8 cellular contexts compared by ENCODE assay signal in the genomic region with DNA sequence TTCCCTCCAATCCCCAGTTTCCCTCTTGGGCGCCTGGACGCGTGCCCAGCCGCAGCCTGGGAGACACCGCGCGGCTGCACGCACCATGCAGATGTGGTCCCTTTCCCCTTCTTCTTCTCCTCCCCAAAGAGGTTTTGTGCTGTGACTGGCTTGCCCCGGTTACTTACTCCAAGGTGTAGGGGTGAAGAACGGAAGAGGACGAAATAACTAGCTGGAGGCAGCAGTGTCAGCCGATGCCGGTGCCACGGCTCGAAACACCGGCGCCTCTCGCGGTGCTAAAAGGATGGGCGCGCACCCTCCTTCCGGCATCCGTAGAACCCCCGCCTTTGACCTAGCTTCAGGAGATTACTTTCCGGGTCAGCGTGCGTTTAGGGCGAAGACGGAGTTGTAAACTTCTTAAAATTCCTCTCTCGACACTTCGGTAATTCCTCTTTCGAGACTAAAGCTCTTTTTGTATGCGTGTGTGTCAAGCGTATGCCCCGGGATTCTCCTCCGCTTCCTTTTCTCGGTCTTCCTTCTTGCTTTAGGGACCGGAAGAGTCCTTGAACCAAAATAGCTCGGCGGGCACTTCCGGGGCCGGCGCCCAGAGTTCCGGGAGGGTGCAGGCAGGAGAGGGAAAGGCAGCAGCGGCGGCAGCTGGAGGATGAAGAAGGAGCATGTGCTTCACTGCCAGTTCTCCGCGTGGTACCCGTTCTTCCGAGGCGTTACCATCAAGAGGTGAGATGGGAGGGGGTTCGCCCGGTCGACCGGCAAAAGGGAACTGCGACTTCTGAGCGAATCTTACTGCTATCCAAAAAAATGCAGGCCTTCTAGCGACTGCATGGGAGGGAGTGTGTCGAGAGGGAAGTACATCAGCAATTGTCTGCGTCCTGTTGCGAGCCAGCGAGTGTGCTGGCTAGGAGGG. TPM values are rescaled to one million over a fixed set of nuclear protein-coding genes. Genes with fewer than 3 reads are reported as not detected.
DNase-seq lines count a peak whose midpoint lies in the region; ATAC-seq and TF ChIP-seq lines count a peak whose summit lies in the region.

A gene with protein sequence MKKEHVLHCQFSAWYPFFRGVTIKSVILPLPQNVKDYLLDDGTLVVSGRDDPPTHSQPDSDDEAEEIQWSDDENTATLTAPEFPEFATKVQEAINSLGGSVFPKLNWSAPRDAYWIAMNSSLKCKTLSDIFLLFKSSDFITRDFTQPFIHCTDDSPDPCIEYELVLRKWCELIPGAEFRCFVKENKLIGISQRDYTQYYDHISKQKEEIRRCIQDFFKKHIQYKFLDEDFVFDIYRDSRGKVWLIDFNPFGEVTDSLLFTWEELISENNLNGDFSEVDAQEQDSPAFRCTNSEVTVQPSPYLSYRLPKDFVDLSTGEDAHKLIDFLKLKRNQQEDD (plus strand): TSS at position 586 of the 904 bp plus-strand sequence. CDS start 58 bp downstream, at position 644.
A gene (minus strand): TSS at position 289 of the 904 bp plus-strand sequence. CDS start 9,600 bp downstream, outside the sequence.

- H4K20me1 ChIP-seq in OCI-LY7 (ENCODE audit: insufficient read depth, low read length) = peaks cover 22% of the 10 kb centered on the region; the same call in 1 of the 2 replicates

- H3K4me2 ChIP-seq in OCI-LY7 (ENCODE audit: low read length) = peak within 1 kb of the TSS; percentile 96

- BruUV-seq in OCI-LY7 (replicated peaks; lab: Mats Ljungman, UMichigan) = no TSS peak

- H3K9me2 ChIP-seq in OCI-LY7 (ENCODE audit: insufficient read depth, low read length) = no peaks in the 10 kb centered on the region

- peak; percentile 85 for DNase-seq in DMS 273 treated with DMSO at 0.1 percent for 48 hours (lab: John Stamatoyannopoulos, UW)
- DNase-seq in HuH-7 (ENCODE audit: low spot score) = peak; percentile 85
- DNase-seq in OCI-LY7 (ENCODE audit: low spot score) = peak; percentile 93
- peak; percentile 69 for DNase-seq in activated T-cell treated with anti-CD3 and anti-CD28 coated beads for 1 hour (ENCODE audit: low read depth)
- peak; percentile 82 for DNase-seq in epidermal melanocyte (ENCODE audit: insufficient read length, low spot score)
- peak; percentile 87 for DNase-seq in middle frontal gyrus (ENCODE audit: extremely low spot score, low spot score)
- peak; percentile 52 to 64 for DNase-seq in stimulated activated CD8-positive, alpha-beta memory T cell treated with anti-CD3 and anti-CD28 coated beads, Interleukin-2, amount 100 ng/mL, for 1 hour (ENCODE audit: low read depth in 2 of 2)

- H3K79me2 ChIP-seq in OCI-LY7 (ENCODE audit: insufficient read depth, low read depth, low read length) = peaks cover 90% of the 10 kb centered on the region

- H3K36me3 ChIP-seq in OCI-LY7 (ENCODE audit: insufficient read depth, low read length) = peaks cover 50% of the 10 kb centered on the region

- peak within 1 kb of the TSS; percentile 97 for H3K4me3 ChIP-seq in OCI-LY7 (ENCODE audit: low read depth, low read length, poor library complexity, severe bottlenecking)

- CTCF ChIA-PET in OCI-LY7 (lab: Charles Lee; ENCODE audit: unreplicated experiment) = interaction anchor here (1.4 kb wide), 1 partner anchor 19 kb away, joined by 3 read pairs; no protein-coding TSS in a partner anchor

- H3K4me1 ChIP-seq in OCI-LY7 (ENCODE audit: insufficient read depth, low read length, poor library complexity, severe bottlenecking) = peaks cover 38% of the 10 kb centered on the region

- no peak for TF ChIP-seq CTCF in OCI-LY7 (conservative IDR thresholded peaks at IDR 0.05; ENCODE audit: low read length)

- POLR2A ChIA-PET in OCI-LY7 (lab: Charles Lee) = interaction anchor here (0.7 to 2.0 kb wide), 9 partner anchors 9 to 207 kb away, joined by 3 to 10 read pairs (median 4); no protein-coding TSS in a partner anchor

- H3K27ac ChIP-seq in OCI-LY7 (ENCODE audit: low read depth, low read length, poor library complexity, severe bottlenecking) = peak within 1 kb of the TSS; percentile 88

- peak; percentile 84 for ATAC-seq in GM21526 (IDR thresholded peaks at IDR 0.05; ENCODE audit: low FRiP score, unreplicated experiment)

- H3K9me3 ChIP-seq in OCI-LY7 (ENCODE audit: low read length) = no peaks in the 10 kb centered on the region

- intact Hi-C loops in OCI-LY7 (cut with micrococcal nuclease; ENCODE audit: unreplicated experiment) = loop anchor here (1.0 to 10.0 kb wide), 6 partner anchors 66 to 1149 kb away; a partner anchor contains a TSS

- H2AFZ ChIP-seq in OCI-LY7 (ENCODE audit: low read length) = peak within 1 kb of the TSS; percentile 80

RNA-seq across cellular contexts. Expression of the first gene that starts in this region (rescaled TPM):
- 138 and 168 TPM in 2 replicates for total RNA-seq in OCI-LY7 (2014; rRNA removed; shearing (Covaris generic))
- total RNA-seq in OCI-LY7 (2022) = 128 and 135 TPM in 2 replicates

RNA-seq across cellular contexts. Expression of the second gene that starts in this region (rescaled TPM):
- total RNA-seq in OCI-LY7 (2014; rRNA removed; shearing (Covaris generic)) = 55.7 and 70.2 TPM in 2 replicates
- total RNA-seq in OCI-LY7 (2022) = 92.1 and 105 TPM in 2 replicates

Comparison
In these comparisons a context has a peak if more than half of its experiments do, and no peak if none do; other contexts are left out.
1. Peak in every context shown above with its lines: DNase-seq, ATAC-seq, H3K4me3 ChIP-seq and H3K27ac ChIP-seq.